ENCODE assay signal across 9 cellular contexts in the genomic region with DNA sequence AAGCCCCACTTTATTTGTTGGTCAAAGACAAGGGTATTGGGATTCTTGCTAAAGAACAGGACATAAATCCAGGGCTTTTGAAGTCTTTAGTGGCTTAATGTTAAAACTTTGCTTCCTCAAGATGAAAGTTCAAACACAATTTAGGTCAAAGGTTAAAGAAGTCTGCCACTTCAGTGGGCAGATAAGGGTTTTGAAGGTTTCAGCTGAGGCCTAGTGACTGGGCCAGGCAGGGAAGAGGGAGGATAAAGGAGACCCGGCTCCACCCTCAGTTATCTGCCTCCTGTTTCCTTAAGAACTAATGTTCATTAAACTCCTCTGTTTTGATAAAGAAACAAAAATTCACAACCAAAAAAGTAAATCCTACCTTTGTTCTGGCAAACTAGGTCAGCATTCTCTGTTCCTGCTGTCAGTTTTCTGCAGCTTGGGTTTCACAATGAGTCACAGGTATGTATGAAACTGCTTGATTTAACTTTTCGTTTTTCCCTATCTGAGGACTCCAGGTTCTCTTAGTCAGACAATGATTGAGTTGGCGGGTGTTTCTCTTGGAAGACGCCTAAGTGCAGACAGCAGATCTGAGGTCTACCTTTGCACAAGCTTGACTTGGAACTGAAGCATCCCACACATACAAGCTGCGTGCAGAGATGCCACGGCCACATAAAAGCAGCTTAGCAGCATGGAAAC.
A peak's percentile ranks its signal among the peaks of the same experiment; 100 is the strongest.
DNase-seq lines count a peak whose midpoint lies in the region; ATAC-seq, FAIRE-seq and TF ChIP-seq lines count a peak whose summit lies in the region.
"Had no signal": no experiment of that assay in that cellular context is flagged by ENCODE, and none has a peak within 500 bp of the region (broad histone marks: within the 10 kb centered on the region; RNA-seq: fewer than 3 reads in every experiment).

No MANE protein-coding gene starts in this region.

- peak overlapping the region; percentile 3; the same call in 1 of the 2 replicates for H3K27ac ChIP-seq in HUES6 (ENCODE audit: low read depth, low read length)
- no peak overlapping the region for H3K27ac ChIP-seq in tibial artery

- H3K9ac ChIP-seq in HUES6 (ENCODE audit: low read length), result peak overlapping the region; percentile 20

- peaks cover 47% of the 10 kb centered on the region for H3K4me1 ChIP-seq in HUES6 (ENCODE audit: control insufficient read depth, insufficient read depth, low read length)
- H3K4me1 ChIP-seq in tibial artery, result no peaks in the 10 kb centered on the region

- intact Hi-C loops in tibial artery (cut with DNase I; ENCODE audit: low total_unique reads), result no loop called here

- peak; percentile 94 for FAIRE-seq in GM18507 (lab: Jason Lieb, UNC)
- FAIRE-seq: colon had no signal

- ATAC-seq in GM21717 (IDR thresholded peaks at IDR 0.05; ENCODE audit: unreplicated experiment), result peak; percentile 98

- H3K27me3 ChIP-seq in HUES6 (ENCODE audit: control insufficient read depth, insufficient read depth, low read length) (no peaks in the 10 kb centered on the region), tibial artery (no peaks in the 10 kb centered on the region)

- no peak for TF ChIP-seq POLR2A in erythroblast (IDR thresholded peaks at IDR 0.05; ENCODE audit: low read length)

- no peaks in the 10 kb centered on the region for H3K9me3 ChIP-seq in HUES6 (ENCODE audit: control insufficient read depth, insufficient read depth, low read depth, low read length)
- H3K9me3 ChIP-seq in tibial artery, result no peaks in the 10 kb centered on the region

- no peak for TF ChIP-seq CTCF in tibial artery (IDR thresholded peaks at IDR 0.05)

- H3K36me3 ChIP-seq in HUES6 (ENCODE audit: control insufficient read depth, insufficient read depth, low read length) (no peaks in the 10 kb centered on the region), tibial artery (no peaks in the 10 kb centered on the region)

- DNase-seq in GM18507 (ENCODE audit: extremely low spot score, insufficient read length, low read depth) (peak; percentile 35), erythroblast (lab: John Stamatoyannopoulos, UW) (peak; percentile 3 to 25), LoVo (ENCODE audit: low spot score) (no peak), NCI-H1092 (lab: John Stamatoyannopoulos, UW) (no peak), tibial artery (no peak), NCI-H2227 treated with DMSO at 0.1 percent for 48 hours (lab: John Stamatoyannopoulos, UW) (no peak)

- no peak overlapping the region for H3K4me3 ChIP-seq in HUES6 (ENCODE audit: low read depth, low read length)
- H3K4me3 ChIP-seq in tibial artery, result no peak overlapping the region

Comparison
In these comparisons a context has a peak if more than half of its experiments do, and no peak if none do; other contexts are left out.
1. DNase-seq: peak in GM18507 (single experiment) and erythroblast (2 of 2); none in LoVo (single experiment), NCI-H1092 (single experiment), tibial artery (0 of 2) and NCI-H2227 treated with DMSO at 0.1 percent for 48 hours (single experiment).